In the genomic region with DNA sequence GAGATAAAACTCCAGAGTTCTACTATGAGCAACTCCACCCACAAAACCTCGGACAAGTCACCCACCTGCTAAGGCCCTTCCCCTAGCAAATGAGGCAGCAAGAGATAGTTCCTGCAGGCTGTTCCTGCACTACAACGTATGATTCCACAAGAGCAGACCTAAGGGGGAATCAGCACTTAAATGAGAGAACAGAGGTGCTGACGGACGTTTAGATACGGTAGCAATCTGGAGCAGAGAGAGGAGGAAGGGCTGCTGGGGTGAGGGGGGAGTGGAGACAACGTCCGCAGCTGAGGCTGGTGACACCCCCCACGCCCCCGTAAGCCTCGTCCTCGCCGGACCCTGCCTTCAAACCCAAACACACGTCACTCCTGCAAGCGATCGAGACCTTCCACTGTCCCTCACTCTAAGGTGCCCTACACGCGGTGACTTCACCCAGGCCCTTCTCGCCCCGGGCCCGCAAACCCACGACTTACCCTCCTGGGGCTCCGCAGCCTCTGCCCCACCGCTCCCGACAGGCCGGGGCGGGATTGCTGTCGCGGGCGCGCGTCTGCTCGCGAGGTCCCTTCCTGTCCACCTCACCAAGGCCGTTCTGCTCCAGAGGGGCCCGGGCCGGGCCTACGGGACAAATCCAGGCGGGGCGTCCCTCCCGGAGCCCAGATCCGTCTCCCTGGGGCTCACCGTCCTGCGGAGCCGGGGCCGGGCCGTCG, we compare ENCODE assay signal across 1 cellular context.
TF ChIP-seq lines count a peak whose summit lies in the region.

No MANE protein-coding gene starts in this region.

TF ChIP-seq in GM23338, 12 proteins besides CTCF, POLR2A, EP300 and RAD21 (continued from another document):
- TF ChIP-seq ZNF462 (CRISPR knock-in tag; IDR thresholded peaks at IDR 0.05), result no peak
